Comparison of ENCODE assay signal across 17 cellular contexts in the genomic region with DNA sequence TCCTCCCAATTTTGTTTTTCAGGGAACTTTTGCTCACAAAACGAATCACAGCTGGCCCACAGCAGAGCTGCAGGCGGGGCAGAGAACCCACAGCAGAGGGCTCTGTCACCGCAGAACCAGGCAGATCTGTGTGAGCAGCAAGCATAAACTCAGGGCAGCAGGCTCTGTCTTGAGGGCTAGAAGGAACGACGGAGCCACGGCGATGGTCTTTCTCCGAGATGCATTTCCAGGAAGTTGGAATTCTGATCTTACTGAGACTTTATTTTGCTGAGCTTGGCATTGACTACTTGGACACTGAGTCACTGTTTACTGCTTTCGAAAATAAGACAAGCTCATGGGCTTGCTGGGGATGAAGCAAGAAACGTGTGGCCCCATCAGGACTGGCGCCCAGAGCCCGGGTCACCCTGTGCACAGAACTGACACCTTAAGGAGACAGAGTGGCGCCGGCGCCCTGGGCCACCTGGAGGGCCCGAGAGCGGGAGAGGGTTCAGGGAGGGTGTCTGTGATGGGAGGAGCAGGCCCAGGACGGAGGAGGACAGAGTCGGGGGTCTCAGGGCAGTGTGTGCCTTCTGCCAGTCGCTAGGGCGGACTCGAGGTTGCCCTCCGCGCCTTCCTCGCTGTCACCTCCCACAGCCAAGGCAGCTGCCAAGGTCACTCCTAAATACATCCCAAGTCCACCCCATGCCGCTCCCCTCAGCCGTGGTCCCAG.
DNase-seq lines count a peak whose midpoint lies in the region; ATAC-seq, FAIRE-seq and TF ChIP-seq lines count a peak whose summit lies in the region.
"Had no signal": no experiment of that assay in that cellular context is flagged by ENCODE, and none has a peak within 500 bp of the region (broad histone marks: within the 10 kb centered on the region; RNA-seq: fewer than 3 reads in every experiment).

No MANE protein-coding gene starts in this region.

- CTCF ChIA-PET in HepG2 (lab: Yijun Ruan, JAX; ENCODE audit: low intra/inter-chr PET ratio, low total read pairs), result no interaction called here

- no peak for FAIRE-seq in HepG2 (lab: Jason Lieb, UNC)

- TF ChIP-seq EP300 in HepG2 (IDR thresholded peaks at IDR 0.05; ENCODE audit: low read depth in 2 of 2, low read length in 2 of 2) (no peak), HepG2 (CRISPR knock-in tag; IDR thresholded peaks at IDR 0.05; ENCODE audit: borderline replicate concordance) (no peak)

- H3K79me2 ChIP-seq in HepG2 (ENCODE audit: insufficient read depth, low read length), result no peaks in the 10 kb centered on the region
- no peaks in the 10 kb centered on the region for H3K79me2 ChIP-seq in MM.1S (ENCODE audit: low read length)
- H3K79me2 ChIP-seq: hepatocyte had no signal

- peak; percentile 30 for DNase-seq in EH (ENCODE audit: low read depth)
- peak; percentile 41 to 46 for DNase-seq in cardiac fibroblast (ENCODE audit: low read depth in 2 of 2)
- no peak for DNase-seq in HepG2 (ENCODE audit: low spot score)
- DNase-seq in testis, result peak; percentile 39
- DNase-seq in MM.1S, result no peak
- DNase-seq in iPS-NIHi7 (ENCODE audit: extremely low spot score), result no peak
- DNase-seq: activated CD4-positive, alpha-beta T cell treated with anti-CD3 and anti-CD28 coated beads for 36 hours; activated T-cell treated with anti-CD3 and anti-CD28 coated beads, Interleukin-2, amount 50 U/mL, for 24 hours; HFFc6; KG1; left cardiac atrium; NCI-H226; stimulated activated CD4-positive, alpha-beta T cell treated with anti-CD3 and anti-CD28 coated beads, Interleukin-2, amount 100 ng/mL, for 24 hours; tibial artery had no signal

- intact Hi-C loops in HepG2 (cut with micrococcal nuclease; ENCODE audit: unreplicated experiment), result no loop called here
- intact Hi-C loops in testis (cut with DNase I; ENCODE audit: low total_unique reads), result loop anchor here (10.0 kb wide), 1 partner anchor 550 kb away; no protein-coding TSS in a partner anchor

- no peaks in the 10 kb centered on the region for H3K4me1 ChIP-seq in HepG2 (ENCODE audit: insufficient read depth, low read length)
- H3K4me1 ChIP-seq in testis, result peaks cover 18% of the 10 kb centered on the region
- H3K4me1 ChIP-seq in MM.1S (ENCODE audit: low read length), result no peaks in the 10 kb centered on the region

- no peak for TF ChIP-seq POLR2A in HepG2 (IDR thresholded peaks at IDR 0.05; ENCODE audit: insufficient read depth in 1 of 2, low read depth in 2 of 2, low read length in 2 of 2)
- no peak for TF ChIP-seq POLR2A in testis (IDR thresholded peaks at IDR 0.05)

- no peaks in the 10 kb centered on the region for H3K9me2 ChIP-seq in MM.1S (replicated peaks; ENCODE audit: insufficient read depth, low read length)

- H3F3A ChIP-seq in MM.1S (ENCODE audit: insufficient read depth, low read length), result no peaks in the 10 kb centered on the region

- TF ChIP-seq CTCF in cardiac fibroblast (IDR thresholded peaks at IDR 0.05; ENCODE audit: low read depth, low read length) (no peak), HepG2 (CRISPR knock-in tag; IDR thresholded peaks at IDR 0.05) (no peak), testis (IDR thresholded peaks at IDR 0.05) (no peak), MM.1S (IDR thresholded peaks at IDR 0.05; ENCODE audit: low read length) (no peak)

- H3K27ac ChIP-seq in HepG2 (ENCODE audit: extremely low read length, insufficient read depth, low read length) (no peak overlapping the region), testis (peak overlapping the region; percentile 31 to 61), MM.1S (ENCODE audit: low read length) (no peak overlapping the region)
- H3K27ac ChIP-seq: hepatocyte, tibial artery had no signal

- H3K9ac ChIP-seq in HepG2 (ENCODE audit: insufficient read depth, low read depth, low read length) (no peak overlapping the region), MM.1S (ENCODE audit: low read length) (no peak overlapping the region)

- WGBS in HepG2 (ENCODE audit: low lambda C conversion rate), result 63% methylated on average over 27 of the region's 27 CpGs
- 35 to 55% methylated on average over 21 to 27 of the region's 27 CpGs for WGBS in testis, 2 donors

- H2AFZ ChIP-seq in HepG2 (ENCODE audit: low read length) (no peak overlapping the region), MM.1S (ENCODE audit: low read length) (no peak overlapping the region)
- H2AFZ ChIP-seq: hepatocyte had no signal

- H3K27me3 ChIP-seq in HepG2 (ENCODE audit: control insufficient read depth in 1 of 2, insufficient read depth in 2 of 2, low read length in 2 of 2) (no peaks in the 10 kb centered on the region), testis (no peaks in the 10 kb centered on the region), MM.1S (replicated peaks; ENCODE audit: insufficient read depth, low read length) (no peaks in the 10 kb centered on the region)
- H3K27me3 ChIP-seq: adrenal gland, hepatocyte, tibial artery had no signal

- POLR2A ChIA-PET in HepG2 (lab: Yijun Ruan, JAX), result no interaction called here

- no peaks in the 10 kb centered on the region for H3K9me3 ChIP-seq in HepG2 (ENCODE audit: low read length)
- no peaks in the 10 kb centered on the region for H3K9me3 ChIP-seq in testis
- H3K9me3 ChIP-seq in MM.1S (replicated peaks; ENCODE audit: insufficient read depth, low read length), result no peaks in the 10 kb centered on the region
- H3K9me3 ChIP-seq: adrenal gland, tibial artery had no signal

- H3K4me3 ChIP-seq in cardiac fibroblast (replicated peaks in 1 of 2; ENCODE audit: low read depth in 2 of 2, low read length in 2 of 2) (no peak overlapping the region), HepG2 (replicated peaks in 1 of 3; ENCODE audit: insufficient read depth in 1 of 3, low read depth in 2 of 3, low read length in 3 of 3) (no peak overlapping the region), testis (no peak overlapping the region), MM.1S (ENCODE audit: low read length) (no peak overlapping the region)
- H3K4me3 ChIP-seq: adrenal gland, hepatocyte, tibial artery had no signal

- in situ Hi-C loops in HepG2 (cut with HindIII; ENCODE audit: extremely low pct_ligation_motif_present, low pct_unique_long_range_greater_than_20kb), result no loop called here

- no peak overlapping the region for H3K4me2 ChIP-seq in HepG2 (ENCODE audit: low read depth, low read length)
- H3K4me2 ChIP-seq in MM.1S (ENCODE audit: low read depth, low read length), result no peak overlapping the region
- H3K4me2 ChIP-seq: hepatocyte had no signal

- BruUV-seq in HepG2 (replicated peaks; lab: Mats Ljungman, UMichigan), result no TSS peak

- ATAC-seq in HepG2, result peak; percentile 10; the same call in 1 of the 3 replicates
- no peak for ATAC-seq in HG02938 (IDR thresholded peaks at IDR 0.05; ENCODE audit: unreplicated experiment)
- ATAC-seq: activated CD4-positive, alpha-beta T cell treated with anti-CD3 and anti-CD28 coated beads for 36 hours had no signal

- no peaks in the 10 kb centered on the region for H4K20me1 ChIP-seq in HepG2 (ENCODE audit: insufficient read depth, low read length)
- no peaks in the 10 kb centered on the region for H4K20me1 ChIP-seq in MM.1S (ENCODE audit: insufficient read depth, low read length)

- TF ChIP-seq RAD21 in HepG2 (CRISPR knock-in tag; IDR thresholded peaks at IDR 0.05), result no peak

- H3K36me3 ChIP-seq in HepG2 (replicated peaks in 1 of 2; ENCODE audit: control insufficient read depth in 1 of 2, insufficient read depth in 2 of 2, low read length in 2 of 2), result no peaks in the 10 kb centered on the region
- H3K36me3 ChIP-seq in testis (ENCODE audit: low read depth, missing control alignments), result no peaks in the 10 kb centered on the region
- H3K36me3 ChIP-seq in MM.1S (replicated peaks; ENCODE audit: insufficient read depth, low read length), result no peaks in the 10 kb centered on the region
- H3K36me3 ChIP-seq: adrenal gland, tibial artery had no signal

TF ChIP-seq in HepG2, 621 proteins besides CTCF, POLR2A, EP300 and RAD21:
- TF ChIP-seq ZNF225 (CRISPR knock-in tag; IDR thresholded peaks at IDR 0.05), result no peak
- peak; percentile 6 to 49; a peak in 1 of 4 replicates for TF ChIP-seq MAFK (conservative IDR thresholded peaks at IDR 0.05 in 1 of 2, IDR thresholded peaks at IDR 0.05 in 1 of 2; ENCODE audit: low read length in 2 of 2)

Comparison
In these comparisons a context has a peak if more than half of its experiments do, and no peak if none do; other contexts are left out.
1. DNase-seq: peak in EH (single experiment), cardiac fibroblast (2 of 2) and testis (single experiment); none in HepG2 (single experiment), MM.1S (single experiment) and iPS-NIHi7 (single experiment).
2. H3K27ac ChIP-seq: peak in testis (2 of 2); none in HepG2 (single experiment) and MM.1S (single experiment).